Comparison of ENCODE assay signal across 16 cellular contexts in genomic region chr1:116841569-116842364, GRCh38.
A peak's percentile ranks its signal among the peaks of the same experiment; 100 is the strongest.
DNase-seq lines count a peak whose midpoint lies in the region; ATAC-seq, FAIRE-seq and TF ChIP-seq lines count a peak whose summit lies in the region.
"Had no signal": no experiment of that assay in that cellular context is flagged by ENCODE, and none has a peak within 500 bp of the region (broad histone marks: within the 10 kb centered on the region; RNA-seq: fewer than 3 reads in every experiment).

No MANE protein-coding gene starts in this region.

- FAIRE-seq in GM12878 (lab: Jason Lieb, UNC) = no peak
- FAIRE-seq: GM12892, H54 had no signal

- H3K9ac ChIP-seq in GM12878 (ENCODE audit: control insufficient read depth, insufficient read depth, low read length) = no peak overlapping the region

- H3K79me2 ChIP-seq in GM12878 (ENCODE audit: control insufficient read depth, insufficient read depth, low read length) = no peaks in the 10 kb centered on the region

- no peak for TF ChIP-seq EP300 in GM12878 (IDR thresholded peaks at IDR 0.05; ENCODE audit: borderline replicate concordance in 1 of 2, control insufficient read depth in 1 of 2, low read depth in 2 of 2, low read length in 2 of 2)

- no peaks in the 10 kb centered on the region for H4K20me1 ChIP-seq in GM12878 (ENCODE audit: control insufficient read depth, insufficient read depth)

- in situ Hi-C loops in GM12878 (cut with MboI) = no loop called here

- no peak overlapping the region for H3K27ac ChIP-seq in GM12878 (ENCODE audit: control insufficient read depth, insufficient read depth)

- H3K4me2 ChIP-seq in GM12878 (ENCODE audit: control insufficient read depth, insufficient read depth) = no peak overlapping the region

- H3K4me1 ChIP-seq in GM12878 (ENCODE audit: control insufficient read depth, insufficient read depth, low read length) = no peaks in the 10 kb centered on the region
- H3K4me1 ChIP-seq: HAP-1 had no signal

- intact Hi-C loops in GM12878 (cut with micrococcal nuclease; ENCODE audit: unreplicated experiment) = no loop called here
- intact Hi-C loops in left colon (cut with DNase I, micrococcal nuclease) = no loop called here

- no peak for DNase-seq in HEK293T (ENCODE audit: extremely low spot score)
- DNase-seq in GM12878 (ENCODE audit: low read depth, low spot score) = no peak
- DNase-seq in left colon = no peak
- DNase-seq in putamen (ENCODE audit: low spot score) = peak; percentile 26
- DNase-seq in NCI-H510A treated with DMSO at 0.1 percent for 48 hours (lab: John Stamatoyannopoulos, UW) = no peak
- DNase-seq: C1 segment of cervical spinal cord; Calu3; CD4-positive, alpha-beta memory T cell; DMS79 treated with DMSO at 0.1 percent for 48 hours; GF-D8; GOT3 had no signal

- H3K4me3 ChIP-seq in GM12878 = no peak overlapping the region
- H3K4me3 ChIP-seq: HAP-1 had no signal

- ATAC-seq in GM12878 (peak; percentile 40), left colon (peak; percentile 20), GM18909 (IDR thresholded peaks at IDR 0.05; ENCODE audit: poor library complexity, unreplicated experiment) (no peak), HG03520 (IDR thresholded peaks at IDR 0.05; ENCODE audit: unreplicated experiment) (no peak)

- no TSS peak for BruUV-seq in GM12878 (replicated peaks; lab: Mats Ljungman, UMichigan)

- SMC1A ChIA-PET in GM12878 (lab: Charles Lee; ENCODE audit: uncharacterized antibody, unreplicated experiment) = interaction anchor here (0.5 to 6.6 kb wide), 22 partner anchors 9 to 219 kb away, joined by 3 to 57 read pairs (median 5); partner anchors contain the start of gene TTF2

- H2AFZ ChIP-seq in GM12878 (ENCODE audit: control insufficient read depth, low read depth, low read length) = no peak overlapping the region

- no peak for TF ChIP-seq RAD21 in GM12878 (IDR thresholded peaks at IDR 0.05; ENCODE audit: insufficient read depth, low read depth, low read length)

- WGBS in GM12878 (ENCODE audit: insufficient coverage, insufficient replicate concordance, low lambda C conversion rate, missing lambda C conversion rate) = 16% methylated on average over 2 of the region's 2 CpGs

- no peaks in the 10 kb centered on the region for H3K27me3 ChIP-seq in GM12878 (replicated peaks in 1 of 2; ENCODE audit: control insufficient read depth in 2 of 2, insufficient read depth in 2 of 2, low read length in 1 of 2)

- POLR2A ChIA-PET in HEK293T (lab: Yijun Ruan, JAX) = interaction anchor here (0.9 to 1.2 kb wide), 3 partner anchors 12 to 68 kb away, joined by 3 to 4 read pairs (median 3); partner anchors contain the start of gene PTGFRN
- POLR2A ChIA-PET in GM12878 (lab: Charles Lee) = interaction anchor here (0.6 to 1.7 kb wide), 5 partner anchors 9 to 98 kb away, joined by 3 to 10 read pairs (median 7); no protein-coding TSS in a partner anchor

- CTCF ChIA-PET in HEK293T (lab: Yijun Ruan, JAX) (interaction anchor here (0.6 to 1.2 kb wide), 4 partner anchors 10 to 103 kb away, joined by 3 to 5 read pairs (median 4); no protein-coding TSS in a partner anchor), GM12878 (lab: Yijun Ruan, JAX) (interaction anchor here (0.6 to 4.6 kb wide), 15 partner anchors 8 to 214 kb away, joined by 3 to 21 read pairs (median 4); no protein-coding TSS in a partner anchor)

- no peaks in the 10 kb centered on the region for H3K36me3 ChIP-seq in GM12878 (ENCODE audit: control insufficient read depth in 2 of 2, insufficient read depth in 2 of 2, low read length in 1 of 2)
- H3K36me3 ChIP-seq: HAP-1 had no signal

- no peak for TF ChIP-seq CTCF in GM12878 (IDR thresholded peaks at IDR 0.05 in 2 of 3, conservative IDR thresholded peaks at IDR 0.05 in 1 of 3; ENCODE audit: control insufficient read depth in 2 of 3, extremely low read depth in 1 of 3, insufficient read depth in 1 of 3, low read depth in 3 of 3, low read length in 3 of 3)

- TF ChIP-seq POLR2A in GM12878 (IDR thresholded peaks at IDR 0.05; ENCODE audit: low read depth, low read length) = no peak

- no peaks in the 10 kb centered on the region; the same call in 2 of the 3 replicates for H3K9me3 ChIP-seq in GM12878 (replicated peaks; ENCODE audit: control insufficient read depth, insufficient read depth, low read length)
- H3K9me3 ChIP-seq: HAP-1 had no signal

- RAD21 ChIA-PET in GM12878 (lab: Charles Lee; ENCODE audit: unreplicated experiment) = interaction anchor here (0.9 to 3.8 kb wide), 9 partner anchors 9 to 104 kb away, joined by 3 to 35 read pairs (median 7); no protein-coding TSS in a partner anchor

TF ChIP-seq in HEK293T, 16 proteins besides CTCF, POLR2A, EP300 and RAD21:
- TF ChIP-seq, protein P1, sequence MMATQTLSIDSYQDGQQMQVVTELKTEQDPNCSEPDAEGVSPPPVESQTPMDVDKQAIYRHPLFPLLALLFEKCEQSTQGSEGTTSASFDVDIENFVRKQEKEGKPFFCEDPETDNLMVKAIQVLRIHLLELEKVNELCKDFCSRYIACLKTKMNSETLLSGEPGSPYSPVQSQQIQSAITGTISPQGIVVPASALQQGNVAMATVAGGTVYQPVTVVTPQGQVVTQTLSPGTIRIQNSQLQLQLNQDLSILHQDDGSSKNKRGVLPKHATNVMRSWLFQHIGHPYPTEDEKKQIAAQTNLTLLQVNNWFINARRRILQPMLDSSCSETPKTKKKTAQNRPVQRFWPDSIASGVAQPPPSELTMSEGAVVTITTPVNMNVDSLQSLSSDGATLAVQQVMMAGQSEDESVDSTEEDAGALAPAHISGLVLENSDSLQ (IDR thresholded peaks at IDR 0.05) = peak; percentile 17; the same call in 1 of the 2 replicates
- no peak for TF ChIP-seq L3MBTL2 (conservative IDR thresholded peaks at IDR 0.05)
TF ChIP-seq in HEK293T: peak in this region for 1.

TF ChIP-seq in GM12878, 131 proteins besides CTCF, POLR2A, EP300 and RAD21:
- TF ChIP-seq, protein P1 (IDR thresholded peaks at IDR 0.05) = peak; percentile 65; the same call in 1 of the 2 replicates
- TF ChIP-seq WRNIP1 (IDR thresholded peaks at IDR 0.05; ENCODE audit: borderline replicate concordance, low read depth, low read length) = no peak
TF ChIP-seq in GM12878: peak in this region for 1.

Comparison
In these comparisons a context has a peak if more than half of its experiments do, and no peak if none do; other contexts are left out.
1. ATAC-seq: peak in GM12878 (single experiment) and left colon (single experiment); none in GM18909 (single experiment) and HG03520 (single experiment).